In genomic region chr15:38560456-38560926, GRCh38 we compare ENCODE assay signal across 1 cellular context.
TF ChIP-seq lines count a peak whose summit lies in the region.

No MANE protein-coding gene starts in this region.

TF ChIP-seq in WTC11, 78 proteins besides CTCF, POLR2A, EP300 and RAD21 (continued from another document):
- TF ChIP-seq NR3C1 (CRISPR knock-in tag; conservative IDR thresholded peaks at IDR 0.05; ENCODE audit: low read depth) (no peak), TEAD1 (CRISPR knock-in tag; IDR thresholded peaks at IDR 0.05) (no peak), GRHL2 (CRISPR knock-in tag; IDR thresholded peaks at IDR 0.05; ENCODE audit: insufficient replicate concordance, severe bottlenecking) (no peak), MYBL2 (CRISPR knock-in tag; IDR thresholded peaks at IDR 0.05) (no peak), ETV6 (CRISPR knock-in tag; IDR thresholded peaks at IDR 0.05) (no peak), EMX1 (CRISPR knock-in tag; IDR thresholded peaks at IDR 0.05) (no peak)
- TF ChIP-seq, protein P1, sequence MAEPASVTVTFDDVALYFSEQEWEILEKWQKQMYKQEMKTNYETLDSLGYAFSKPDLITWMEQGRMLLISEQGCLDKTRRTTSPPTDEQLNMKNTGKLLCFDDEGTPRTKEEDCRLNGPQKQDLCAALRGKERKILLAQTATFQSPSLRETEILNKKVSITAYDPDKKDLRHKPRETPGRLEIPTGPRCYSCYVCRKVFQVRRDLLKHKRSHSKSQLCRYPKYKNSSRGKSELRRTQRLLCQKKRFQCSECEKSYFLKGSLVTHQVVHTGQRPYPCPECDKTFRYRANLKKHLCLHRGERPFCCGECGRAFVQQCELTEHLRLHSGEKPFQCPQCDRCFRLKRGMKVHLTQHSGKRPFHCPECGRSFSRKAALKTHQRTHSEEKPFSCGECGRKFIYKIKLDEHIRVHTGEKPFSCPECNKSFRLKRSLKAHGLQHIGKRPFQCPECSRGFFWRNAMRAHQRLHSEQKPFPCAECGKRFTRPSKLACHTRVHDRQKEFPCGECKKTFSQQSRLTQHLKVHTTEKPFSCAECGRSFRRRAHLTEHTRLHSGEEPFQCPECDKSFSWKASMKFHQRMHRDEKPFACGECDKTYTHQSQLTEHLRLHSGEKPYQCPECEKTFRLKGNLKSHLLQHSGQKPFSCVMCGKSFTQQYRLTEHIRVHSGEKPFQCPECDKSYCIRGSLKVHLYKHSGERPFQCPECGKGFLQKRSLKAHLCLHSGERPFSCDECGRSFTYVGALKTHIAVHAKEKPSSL (CRISPR knock-in tag; conservative IDR thresholded peaks at IDR 0.05): no peak
- TF ChIP-seq, protein P2, sequence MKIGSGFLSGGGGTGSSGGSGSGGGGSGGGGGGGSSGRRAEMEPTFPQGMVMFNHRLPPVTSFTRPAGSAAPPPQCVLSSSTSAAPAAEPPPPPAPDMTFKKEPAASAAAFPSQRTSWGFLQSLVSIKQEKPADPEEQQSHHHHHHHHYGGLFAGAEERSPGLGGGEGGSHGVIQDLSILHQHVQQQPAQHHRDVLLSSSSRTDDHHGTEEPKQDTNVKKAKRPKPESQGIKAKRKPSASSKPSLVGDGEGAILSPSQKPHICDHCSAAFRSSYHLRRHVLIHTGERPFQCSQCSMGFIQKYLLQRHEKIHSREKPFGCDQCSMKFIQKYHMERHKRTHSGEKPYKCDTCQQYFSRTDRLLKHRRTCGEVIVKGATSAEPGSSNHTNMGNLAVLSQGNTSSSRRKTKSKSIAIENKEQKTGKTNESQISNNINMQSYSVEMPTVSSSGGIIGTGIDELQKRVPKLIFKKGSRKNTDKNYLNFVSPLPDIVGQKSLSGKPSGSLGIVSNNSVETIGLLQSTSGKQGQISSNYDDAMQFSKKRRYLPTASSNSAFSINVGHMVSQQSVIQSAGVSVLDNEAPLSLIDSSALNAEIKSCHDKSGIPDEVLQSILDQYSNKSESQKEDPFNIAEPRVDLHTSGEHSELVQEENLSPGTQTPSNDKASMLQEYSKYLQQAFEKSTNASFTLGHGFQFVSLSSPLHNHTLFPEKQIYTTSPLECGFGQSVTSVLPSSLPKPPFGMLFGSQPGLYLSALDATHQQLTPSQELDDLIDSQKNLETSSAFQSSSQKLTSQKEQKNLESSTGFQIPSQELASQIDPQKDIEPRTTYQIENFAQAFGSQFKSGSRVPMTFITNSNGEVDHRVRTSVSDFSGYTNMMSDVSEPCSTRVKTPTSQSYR (CRISPR knock-in tag; IDR thresholded peaks at IDR 0.05): no peak
